ENCODE assay signal across 10 cellular contexts in genomic region chr5:14593326-14594036, GRCh38. TPM values are rescaled to one million over a fixed set of nuclear protein-coding genes. Genes with fewer than 3 reads are reported as not detected.
A peak's percentile ranks its signal among the peaks of the same experiment; 100 is the strongest.
DNase-seq lines count a peak whose midpoint lies in the region; ATAC-seq and TF ChIP-seq lines count a peak whose summit lies in the region.
"Had no signal": no experiment of that assay in that cellular context is flagged by ENCODE, and none has a peak within 500 bp of the region (broad histone marks: within the 10 kb centered on the region; RNA-seq: fewer than 3 reads in every experiment).

No MANE protein-coding gene starts in this region.

- TF ChIP-seq CTCF in Peyer's patch (IDR thresholded peaks at IDR 0.05) = no peak
- no peak for TF ChIP-seq CTCF in upper lobe of left lung (IDR thresholded peaks at IDR 0.05)

- WGBS in upper lobe of left lung, 2 donors = 64 to 66% methylated on average over 4 of the region's 4 CpGs

- H3K9me3 ChIP-seq in Peyer's patch (no peaks in the 10 kb centered on the region), upper lobe of left lung (no peaks in the 10 kb centered on the region)

- no peaks in the 10 kb centered on the region for H3K27me3 ChIP-seq in Peyer's patch
- H3K27me3 ChIP-seq in upper lobe of left lung = no peaks in the 10 kb centered on the region

- ATAC-seq in upper lobe of left lung (ENCODE audit: low FRiP score in 2 of 2) = no peak
- ATAC-seq in HG02870 (IDR thresholded peaks at IDR 0.05; ENCODE audit: unreplicated experiment) = no peak

- H3K27ac ChIP-seq in Peyer's patch = peak overlapping the region; percentile 59 to 81 (median 72)
- peak overlapping the region in 3 of 4 donors; percentile 2 to 48 (median 28) for H3K27ac ChIP-seq in upper lobe of left lung
- H3K27ac ChIP-seq: PC-9 had no signal

- TF ChIP-seq EP300 in upper lobe of left lung (IDR thresholded peaks at IDR 0.05) = no peak

- H3K36me3 ChIP-seq in Peyer's patch (no peaks in the 10 kb centered on the region), upper lobe of left lung (no peaks in the 10 kb centered on the region)

- TF ChIP-seq POLR2A in Peyer's patch (IDR thresholded peaks at IDR 0.05) (no peak), upper lobe of left lung (IDR thresholded peaks at IDR 0.05) (no peak)

- no peak overlapping the region for H3K4me3 ChIP-seq in Peyer's patch
- no peak overlapping the region for H3K4me3 ChIP-seq in upper lobe of left lung
- H3K4me3 ChIP-seq: PC-9 had no signal

- H3K4me1 ChIP-seq in Peyer's patch (peaks cover 0 to 49% (median 4%) of the 10 kb centered on the region in 4 donors), upper lobe of left lung (peaks cover 16 to 58% (median 38%) of the 10 kb centered on the region in 4 donors)

- DNase-seq in activated naive CD4-positive, alpha-beta T cell treated with Interleukin-2 at 50 U/mL for 16 hours = peak; percentile 35
- no peak for DNase-seq in activated naive CD4-positive, alpha-beta T cell treated with anti-CD3 and anti-CD28 coated beads, Interleukin-2, amount 50 U/mL, for 16 hours
- DNase-seq in Peyer's patch (no peak), upper lobe of left lung (no peak), NCI-H345 treated with DMSO at 0.1 percent for 48 hours (lab: John Stamatoyannopoulos, UW; ENCODE audit: unreplicated experiment) (no peak), SHP77 treated with DMSO at 0.1 percent for 48 hours (lab: John Stamatoyannopoulos, UW) (no peak)
- peak; percentile 24 for DNase-seq in central memory CD4-positive, alpha-beta T cell
- DNase-seq: islet precursor cell, PC-9 had no signal

RNA-seq across cellular contexts. Expression of gene OTULINL, which starts 11.9 kb away (rescaled TPM):
- total RNA-seq in Peyer's patch (10 to 100 TPM; 18.9 to 33.0 (median 28.8) TPM), upper lobe of left lung (100 to 1,000 TPM in 2 of 6 donors, 10 to 100 TPM in 4; 36.4 to 194 (median 82.8) TPM)

Comparison
In these comparisons a context has a peak if more than half of its experiments do, and no peak if none do; other contexts are left out.
1. DNase-seq: peak in activated naive CD4-positive, alpha-beta T cell treated with Interleukin-2 at 50 U/mL for 16 hours (single experiment) and central memory CD4-positive, alpha-beta T cell (single experiment); none in activated naive CD4-positive, alpha-beta T cell treated with anti-CD3 and anti-CD28 coated beads, Interleukin-2, amount 50 U/mL, for 16 hours (single experiment), Peyer's patch (0 of 3), upper lobe of left lung (0 of 2), NCI-H345 treated with DMSO at 0.1 percent for 48 hours (single experiment) and SHP77 treated with DMSO at 0.1 percent for 48 hours (single experiment).